In the genomic region with DNA sequence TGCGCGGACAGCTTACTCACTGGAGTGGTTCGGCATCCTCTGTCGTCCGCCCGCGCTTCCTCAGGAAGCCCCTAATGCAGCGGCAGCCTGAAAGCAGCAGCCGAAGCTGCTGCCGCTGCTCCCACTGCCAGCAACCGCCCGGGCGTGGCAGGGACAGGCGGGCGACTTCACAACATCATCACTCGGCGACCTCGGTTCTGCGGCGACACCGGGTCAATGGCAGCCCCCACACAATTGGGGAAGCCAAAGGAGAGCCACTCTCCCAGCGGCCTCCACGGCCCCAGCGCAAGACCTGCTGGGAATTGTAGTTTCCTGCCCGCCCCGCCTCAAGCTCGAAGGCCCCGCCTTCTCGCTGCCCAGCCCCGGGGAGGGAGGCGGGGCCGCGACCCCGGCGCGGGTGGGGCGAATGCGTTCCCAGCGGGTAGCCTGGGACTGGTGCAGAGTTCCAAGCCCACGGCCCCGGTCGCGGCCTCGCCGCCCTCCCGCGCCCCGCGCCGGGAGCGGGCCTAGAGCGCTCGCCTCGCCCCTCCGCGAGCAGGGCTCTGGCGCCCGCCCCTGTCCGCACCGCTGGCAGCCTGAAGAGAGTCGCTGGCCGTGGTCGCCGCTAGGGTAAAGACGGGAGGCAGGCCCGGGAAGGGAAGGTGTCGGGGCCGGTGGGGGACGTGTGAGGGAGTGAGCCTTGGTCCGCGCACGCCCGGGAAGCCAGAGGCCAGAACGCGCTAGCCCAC, we compare ENCODE assay signal across 8 cellular contexts. TPM values are rescaled to one million over a fixed set of nuclear protein-coding genes. Genes with fewer than 3 reads are reported as not detected.
DNase-seq lines count a peak whose midpoint lies in the region; ATAC-seq, FAIRE-seq and TF ChIP-seq lines count a peak whose summit lies in the region.

A gene with protein sequence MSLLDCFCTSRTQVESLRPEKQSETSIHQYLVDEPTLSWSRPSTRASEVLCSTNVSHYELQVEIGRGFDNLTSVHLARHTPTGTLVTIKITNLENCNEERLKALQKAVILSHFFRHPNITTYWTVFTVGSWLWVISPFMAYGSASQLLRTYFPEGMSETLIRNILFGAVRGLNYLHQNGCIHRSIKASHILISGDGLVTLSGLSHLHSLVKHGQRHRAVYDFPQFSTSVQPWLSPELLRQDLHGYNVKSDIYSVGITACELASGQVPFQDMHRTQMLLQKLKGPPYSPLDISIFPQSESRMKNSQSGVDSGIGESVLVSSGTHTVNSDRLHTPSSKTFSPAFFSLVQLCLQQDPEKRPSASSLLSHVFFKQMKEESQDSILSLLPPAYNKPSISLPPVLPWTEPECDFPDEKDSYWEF (plus strand): TSS at position 411 of the 728 bp plus-strand sequence. CDS start 3,101 bp downstream, outside the sequence.
A gene with protein sequence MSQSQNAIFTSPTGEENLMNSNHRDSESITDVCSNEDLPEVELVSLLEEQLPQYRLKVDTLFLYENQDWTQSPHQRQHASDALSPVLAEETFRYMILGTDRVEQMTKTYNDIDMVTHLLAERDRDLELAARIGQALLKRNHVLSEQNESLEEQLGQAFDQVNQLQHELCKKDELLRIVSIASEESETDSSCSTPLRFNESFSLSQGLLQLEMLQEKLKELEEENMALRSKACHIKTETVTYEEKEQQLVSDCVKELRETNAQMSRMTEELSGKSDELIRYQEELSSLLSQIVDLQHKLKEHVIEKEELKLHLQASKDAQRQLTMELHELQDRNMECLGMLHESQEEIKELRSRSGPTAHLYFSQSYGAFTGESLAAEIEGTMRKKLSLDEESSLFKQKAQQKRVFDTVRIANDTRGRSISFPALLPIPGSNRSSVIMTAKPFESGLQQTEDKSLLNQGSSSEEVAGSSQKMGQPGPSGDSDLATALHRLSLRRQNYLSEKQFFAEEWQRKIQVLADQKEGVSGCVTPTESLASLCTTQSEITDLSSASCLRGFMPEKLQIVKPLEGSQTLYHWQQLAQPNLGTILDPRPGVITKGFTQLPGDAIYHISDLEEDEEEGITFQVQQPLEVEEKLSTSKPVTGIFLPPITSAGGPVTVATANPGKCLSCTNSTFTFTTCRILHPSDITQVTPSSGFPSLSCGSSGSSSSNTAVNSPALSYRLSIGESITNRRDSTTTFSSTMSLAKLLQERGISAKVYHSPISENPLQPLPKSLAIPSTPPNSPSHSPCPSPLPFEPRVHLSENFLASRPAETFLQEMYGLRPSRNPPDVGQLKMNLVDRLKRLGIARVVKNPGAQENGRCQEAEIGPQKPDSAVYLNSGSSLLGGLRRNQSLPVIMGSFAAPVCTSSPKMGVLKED (minus strand): TSS at position 129 of the 728 bp plus-strand sequence. CDS start 30,951 bp downstream, outside the sequence.

- H3K36me3 ChIP-seq in ES-I3 (ENCODE audit: insufficient read depth, low read length) (no peaks in the 10 kb centered on the region), Loucy (ENCODE audit: insufficient read depth, low read length) (no peaks in the 10 kb centered on the region)

- H3K27ac Mint-ChIP-seq in natural killer cell treated with Interleukin-12 subunit alpha and Interleukin-12 subunit beta and Interleukin-15 and Interleukin-18, amount 100 ng/mL, for 72 hours, result peak within 1 kb of the TSS; percentile 95

- DNase-seq in H54 (ENCODE audit: insufficient read length, low spot score) (peak; percentile 80), fibroblast of peridontal ligament (ENCODE audit: extremely low read depth) (peak; percentile 92)
- DNase-seq in activated T-helper 9 cell treated with anti-CD3 and anti-CD28 coated beads, Interleukin-2, amount 50 U/mL, for 16 hours (ENCODE audit: low read depth), result peak; percentile 94
- DNase-seq in natural killer cell treated with Interleukin-12 subunit alpha and Interleukin-12 subunit beta and Interleukin-15 and Interleukin-18, amount 100 ng/mL, for 72 hours (ENCODE audit: low spot score), result peak; percentile 98
- peak; percentile 95 for DNase-seq in stimulated activated naive CD8-positive, alpha-beta T cell treated with anti-CD3 and anti-CD28 coated beads, Interleukin-15, Interleukin-2, amounts not matched to agents 100 U/mL and 50 U/mL, for 24 hours

- peak; percentile 96 to 98 for ATAC-seq in natural killer cell treated with Interleukin-12 subunit alpha and Interleukin-12 subunit beta and Interleukin-15 and Interleukin-18, amount 100 ng/mL, for 72 hours
- ATAC-seq in stimulated activated naive CD8-positive, alpha-beta T cell treated with anti-CD3 and anti-CD28 coated beads, Interleukin-15, Interleukin-2, amounts not matched to agents 100 U/mL and 50 U/mL, for 24 hours, result peak; percentile 92

- H3K4me2 ChIP-seq in Loucy (ENCODE audit: low read depth, low read length, poor library complexity, severe bottlenecking), result peak within 1 kb of the TSS; percentile 100

- H3K4me1 ChIP-seq in ES-I3 (ENCODE audit: insufficient read depth, low read length) (0 out of 2 replicates have a peak, but pooled peaks cover 4% of the 10 kb centered on the region), Loucy (ENCODE audit: insufficient read depth, low read length, poor library complexity, severe bottlenecking) (peaks cover 45% of the 10 kb centered on the region)

- no peaks in the 10 kb centered on the region; the same call in 1 of the 2 replicates for H3F3A ChIP-seq in Loucy (ENCODE audit: low read depth)

- peak within 1 kb of the TSS; percentile 92 for H3K9ac ChIP-seq in ES-I3 (ENCODE audit: low read depth, low read length)
- peak within 1 kb of the TSS; percentile 93 for H3K9ac ChIP-seq in Loucy (ENCODE audit: low read depth, low read length, poor library complexity, severe bottlenecking)

- no peaks in the 10 kb centered on the region for H3K9me3 Mint-ChIP-seq in natural killer cell treated with Interleukin-12 subunit alpha and Interleukin-12 subunit beta and Interleukin-15 and Interleukin-18, amount 100 ng/mL, for 72 hours

- H3K4me3 Mint-ChIP-seq in natural killer cell treated with Interleukin-12 subunit alpha and Interleukin-12 subunit beta and Interleukin-15 and Interleukin-18, amount 100 ng/mL, for 72 hours, result peak within 1 kb of the TSS; percentile 97

- FAIRE-seq in H54 (lab: Jason Lieb, UNC), result peak; percentile 90

- H4K20me1 ChIP-seq in Loucy (ENCODE audit: insufficient read depth, low read length, poor library complexity, severe bottlenecking), result no peaks in the 10 kb centered on the region

- H3K4me3 ChIP-seq in Loucy (ENCODE audit: low read length, poor library complexity, severe bottlenecking), result peak within 1 kb of the TSS; percentile 99

- H3K27me3 Mint-ChIP-seq in natural killer cell treated with Interleukin-12 subunit alpha and Interleukin-12 subunit beta and Interleukin-15 and Interleukin-18, amount 100 ng/mL, for 72 hours, result no peaks in the 10 kb centered on the region

- no peaks in the 10 kb centered on the region for H3K36me3 Mint-ChIP-seq in natural killer cell treated with Interleukin-12 subunit alpha and Interleukin-12 subunit beta and Interleukin-15 and Interleukin-18, amount 100 ng/mL, for 72 hours

- H2AFZ ChIP-seq in Loucy (ENCODE audit: low read length), result peak within 1 kb of the TSS; percentile 91

- no peaks in the 10 kb centered on the region for H3K9me2 ChIP-seq in Loucy (replicated peaks; ENCODE audit: low read depth, low read length)

- H3K79me2 ChIP-seq in Loucy (ENCODE audit: insufficient read depth, low read length), result peaks cover 30% of the 10 kb centered on the region

- TF ChIP-seq CTCF in Loucy (conservative IDR thresholded peaks at IDR 0.05; ENCODE audit: low read length), result no peak

- TF ChIP-seq POLR2A in H54 (IDR thresholded peaks at IDR 0.05; ENCODE audit: low read depth, low read length), result peak; percentile 92
- TF ChIP-seq POLR2A in Raji (IDR thresholded peaks at IDR 0.05; ENCODE audit: insufficient read depth, low read depth, low read length), result peak; percentile 95

- H3K27me3 ChIP-seq in Loucy (ENCODE audit: insufficient read depth, low read length, poor library complexity, severe bottlenecking), result no peaks in the 10 kb centered on the region

- peaks cover 17 to 35% of the 10 kb centered on the region in 2 donors for H3K4me1 Mint-ChIP-seq in natural killer cell treated with Interleukin-12 subunit alpha and Interleukin-12 subunit beta and Interleukin-15 and Interleukin-18, amount 100 ng/mL, for 72 hours (ENCODE audit: low read depth in 2 of 2)

- H3K9me3 ChIP-seq in ES-I3 (ENCODE audit: control insufficient read depth, insufficient read depth, low read length), result no peaks in the 10 kb centered on the region
- no peaks in the 10 kb centered on the region for H3K9me3 ChIP-seq in Loucy (ENCODE audit: insufficient read depth, low read depth, low read length)

RNA-seq across cellular contexts. Expression of the first gene that starts in this region (rescaled TPM):
- total RNA-seq in natural killer cell treated with Interleukin-12 subunit alpha and Interleukin-12 subunit beta and Interleukin-15 and Interleukin-18, amount 100 ng/mL, for 72 hours, result 10 to 100 TPM; 11.8 to 21.3 TPM

RNA-seq across cellular contexts. Expression of the second gene that starts in this region (rescaled TPM):
- total RNA-seq in natural killer cell treated with Interleukin-12 subunit alpha and Interleukin-12 subunit beta and Interleukin-15 and Interleukin-18, amount 100 ng/mL, for 72 hours, result 10 to 100 TPM; 27.6 to 29.9 TPM

Comparison
In these comparisons a context has a peak if more than half of its experiments do, and no peak if none do; other contexts are left out.
1. Peak in every context shown above with its lines: DNase-seq, ATAC-seq and H3K4me3 ChIP-seq.